In genomic region chr22:37492428-37493344, GRCh38 we compare ENCODE assay signal across 8 cellular contexts. TPM values are rescaled to one million over a fixed set of nuclear protein-coding genes. Genes with fewer than 3 reads are reported as not detected.
DNase-seq lines count a peak whose midpoint lies in the region; ATAC-seq and TF ChIP-seq lines count a peak whose summit lies in the region.

No MANE protein-coding gene starts in this region.

- H3K36me3 ChIP-seq in GM06990 (ENCODE audit: control insufficient read depth, insufficient read depth, low read length) (no peaks in the 10 kb centered on the region), suprapubic skin (peaks cover 16% of the 10 kb centered on the region), SJCRH30 (peaks cover 23% of the 10 kb centered on the region)

- CTCF ChIA-PET in activated CD8-positive, alpha-beta memory T cell treated with anti-CD3 and anti-CD28 coated beads, Interleukin-2, amount 10 ng/mL, durations not matched to agents 7 days and 5 days (lab: Charles Lee) = interaction anchor here (0.9 to 4.5 kb wide), 5 partner anchors 14 to 177 kb away, joined by 3 to 28 read pairs (median 4); no protein-coding TSS in a partner anchor

- no peak for TF ChIP-seq EP300 in suprapubic skin (IDR thresholded peaks at IDR 0.05)

- H3K9me3 ChIP-seq in suprapubic skin (no peaks in the 10 kb centered on the region), SJCRH30 (replicated peaks) (no peaks in the 10 kb centered on the region)

- no peaks in the 10 kb centered on the region for H3K36me3 Mint-ChIP-seq in activated CD8-positive, alpha-beta memory T cell treated with anti-CD3 and anti-CD28 coated beads, Interleukin-2, amount 10 ng/mL, durations not matched to agents 7 days and 5 days

- H3K4me1 Mint-ChIP-seq in activated CD8-positive, alpha-beta memory T cell treated with anti-CD3 and anti-CD28 coated beads, Interleukin-2, amount 10 ng/mL, durations not matched to agents 7 days and 5 days = peaks cover 18% of the 10 kb centered on the region

- H3K9me3 Mint-ChIP-seq in activated CD8-positive, alpha-beta memory T cell treated with anti-CD3 and anti-CD28 coated beads, Interleukin-2, amount 10 ng/mL, durations not matched to agents 7 days and 5 days (ENCODE audit: low read depth) = no peaks in the 10 kb centered on the region

- H3K4me3 ChIP-seq in GM06990 (replicated peaks; ENCODE audit: low read depth, low read length) (no peak overlapping the region), fibroblast of villous mesenchyme (ENCODE audit: low read depth, low read length) (no peak overlapping the region), suprapubic skin (no peak overlapping the region), SJCRH30 (no peak overlapping the region)

- DNase-seq in GM06990 (ENCODE audit: extremely low read depth, insufficient read length) (no peak), NAMALWA (ENCODE audit: low spot score) (peak; percentile 86), fibroblast of villous mesenchyme (ENCODE audit: low read depth) (peak; percentile 49), suprapubic skin (ENCODE audit: low spot score in 2 of 2) (no peak), SJCRH30 (no peak)
- peak; percentile 79 for DNase-seq in activated CD8-positive, alpha-beta memory T cell treated with anti-CD3 and anti-CD28 coated beads, Interleukin-2, amount 10 ng/mL, durations not matched to agents 7 days and 5 days
- peak; percentile 28 for DNase-seq in stimulated activated CD4-positive, alpha-beta T cell treated with anti-CD3 and anti-CD28 coated beads, Interleukin-2, amount 100 ng/mL, for 4 hours (ENCODE audit: low read depth)

- ATAC-seq in activated CD8-positive, alpha-beta memory T cell treated with anti-CD3 and anti-CD28 coated beads, Interleukin-2, amount 10 ng/mL, durations not matched to agents 7 days and 5 days = peak; percentile 86
- no peak for ATAC-seq in HG03378 (IDR thresholded peaks at IDR 0.05; ENCODE audit: unreplicated experiment)

- TF ChIP-seq CTCF in GM06990 (IDR thresholded peaks at IDR 0.05; ENCODE audit: insufficient read depth, low read length, poor library complexity, severe bottlenecking) (peak; percentile 65), fibroblast of villous mesenchyme (IDR thresholded peaks at IDR 0.05; ENCODE audit: insufficient read depth, low read depth, low read length) (peak; percentile 61), suprapubic skin (IDR thresholded peaks at IDR 0.05) (peak in 1 of 2 donors; percentile 30)

- H3K27ac Mint-ChIP-seq in activated CD8-positive, alpha-beta memory T cell treated with anti-CD3 and anti-CD28 coated beads, Interleukin-2, amount 10 ng/mL, durations not matched to agents 7 days and 5 days = no peak overlapping the region

- H3K27me3 ChIP-seq in GM06990 (replicated peaks; ENCODE audit: control insufficient read depth, insufficient read depth, low read length) = no peaks in the 10 kb centered on the region; the same call in 1 of the 2 replicates
- peaks cover 4% of the 10 kb centered on the region for H3K27me3 ChIP-seq in suprapubic skin
- no peaks in the 10 kb centered on the region for H3K27me3 ChIP-seq in SJCRH30

- no peaks in the 10 kb centered on the region for H3K4me1 ChIP-seq in suprapubic skin
- H3K4me1 ChIP-seq in SJCRH30 = peaks cover 12% of the 10 kb centered on the region

- H3K27ac ChIP-seq in suprapubic skin = no peak overlapping the region
- H3K27ac ChIP-seq in SJCRH30 = no peak overlapping the region

- 33% methylated on average over 6 of the region's 24 CpGs for WGBS in suprapubic skin

- TF ChIP-seq POLR2A in suprapubic skin (IDR thresholded peaks at IDR 0.05) = no peak

- no peak overlapping the region for H3K4me3 Mint-ChIP-seq in activated CD8-positive, alpha-beta memory T cell treated with anti-CD3 and anti-CD28 coated beads, Interleukin-2, amount 10 ng/mL, durations not matched to agents 7 days and 5 days

- peaks cover 3% of the 10 kb centered on the region for H3K27me3 Mint-ChIP-seq in activated CD8-positive, alpha-beta memory T cell treated with anti-CD3 and anti-CD28 coated beads, Interleukin-2, amount 10 ng/mL, durations not matched to agents 7 days and 5 days

RNA-seq across cellular contexts. Expression of gene MFNG, which starts 6.5 kb away (rescaled TPM):
- total RNA-seq in activated CD8-positive, alpha-beta memory T cell treated with anti-CD3 and anti-CD28 coated beads, Interleukin-2, amount 10 ng/mL, durations not matched to agents 7 days and 5 days = 100 to 1,000 TPM; 196 to 220 TPM
- total RNA-seq in fibroblast of villous mesenchyme (under 0.01 TPM in 1 of 2 replicates, not detected in the other), suprapubic skin (1 to 10 TPM; 3.5 to 8.6 (median 4.9) TPM)
- total RNA-seq in SJCRH30 (2014; rRNA removed; shearing (Covaris generic)) = 0.36 and 1.1 TPM in 2 replicates

RNA-seq across cellular contexts. Expression of gene CARD10, which starts 26.5 kb away (rescaled TPM):
- under 1 TPM in 1 of 2 experiments, not detected in 1; 0.16 TPM for total RNA-seq in activated CD8-positive, alpha-beta memory T cell treated with anti-CD3 and anti-CD28 coated beads, Interleukin-2, amount 10 ng/mL, durations not matched to agents 7 days and 5 days
- 3.0 and 3.5 TPM in 2 replicates for total RNA-seq in fibroblast of villous mesenchyme
- total RNA-seq in suprapubic skin = 10 to 100 TPM; 12.2 to 17.3 (median 14.8) TPM
- total RNA-seq in SJCRH30 (2014; rRNA removed; shearing (Covaris generic)) = 28.9 and 30.9 TPM in 2 replicates

Comparison
In these comparisons a context has a peak if more than half of its experiments do, and no peak if none do; other contexts are left out.
1. DNase-seq: peak in NAMALWA (single experiment), activated CD8-positive, alpha-beta memory T cell treated with anti-CD3 and anti-CD28 coated beads, Interleukin-2, amount 10 ng/mL, durations not matched to agents 7 days and 5 days (single experiment), fibroblast of villous mesenchyme (single experiment) and stimulated activated CD4-positive, alpha-beta T cell treated with anti-CD3 and anti-CD28 coated beads, Interleukin-2, amount 100 ng/mL, for 4 hours (single experiment); none in GM06990 (single experiment), suprapubic skin (0 of 2) and SJCRH30 (0 of 2).
2. RNA of gene MFNG, which starts 6.5 kb away (total RNA-seq): 196 to 220 TPM in activated CD8-positive, alpha-beta memory T cell treated with anti-CD3 and anti-CD28 coated beads, Interleukin-2, amount 10 ng/mL, durations not matched to agents 7 days and 5 days; 3.5 to 8.6 TPM in suprapubic skin, 0.36 to 1.1 TPM in SJCRH30 and under 0.01 TPM in fibroblast of villous mesenchyme; every median in the first group is over 10 times any median in the second.